Comparison of ENCODE assay signal across 15 cellular contexts in genomic region chr9:116190595-116190994, GRCh38. TPM values are rescaled to one million over a fixed set of nuclear protein-coding genes. Genes with fewer than 3 reads are reported as not detected.
"Had no signal": no experiment of that assay in that cellular context is flagged by ENCODE, and none has a peak within 500 bp of the region (broad histone marks: within the 10 kb centered on the region; RNA-seq: fewer than 3 reads in every experiment).

No MANE protein-coding gene starts in this region.

- H3K27ac ChIP-seq: colonic mucosa, stomach, thoracic aorta had no signal

- H3K36me3 ChIP-seq: colonic mucosa, thoracic aorta had no signal

- FAIRE-seq: endothelial cell of umbilical vein had no signal

- DNase-seq: activated CD4-positive, alpha-beta T cell treated with anti-CD3 and anti-CD28 coated beads, Interleukin-2, amount 10 ng/mL, durations not matched to agents 7 days and 5 days; activated CD4-positive, CD25-positive, alpha-beta regulatory T cell; activated naive CD4-positive, alpha-beta T cell treated with anti-CD3 and anti-CD28 coated beads for 36 hours; activated T-cell treated with anti-CD3 and anti-CD28 coated beads for 4 hours; colonic mucosa; hypothalamus; left colon; stimulated activated CD4-positive, alpha-beta T cell treated with anti-CD3 and anti-CD28 coated beads, Interleukin-15, amount 100 ng/mL, for 24 hours; stimulated activated CD4-positive, alpha-beta T cell treated with anti-CD3 and anti-CD28 coated beads, Interleukin-4, amount 100 ng/mL, for 24 hours; stomach had no signal

- H3K4me3 ChIP-seq: colonic mucosa, stomach, thoracic aorta had no signal

- H3K27me3 ChIP-seq: colonic mucosa, stomach had no signal

- H3K9me3 ChIP-seq: colonic mucosa, stomach, thoracic aorta had no signal

- ATAC-seq: activated T-helper 17 cell treated with anti-CD3 and anti-CD28 coated beads, Interleukin-2, amount 50 U/mL, for 72 hours; left colon; natural killer cell treated with Interleukin-12 subunit alpha and Interleukin-12 subunit beta and Interleukin-15 and Interleukin-18, amount 100 ng/mL, for 72 hours had no signal

- H3K4me1 ChIP-seq: colonic mucosa, stomach had no signal

RNA-seq across cellular contexts. Expression of gene PAPPA, which starts 37.0 kb away (rescaled TPM):
- total RNA-seq: activated CD4-positive, alpha-beta T cell treated with anti-CD3 and anti-CD28 coated beads, Interleukin-2, amount 10 ng/mL, durations not matched to agents 7 days and 5 days; activated CD8-positive, alpha-beta memory T cell treated with anti-CD3 and anti-CD28 coated beads for 36 hours; activated naive CD4-positive, alpha-beta T cell treated with anti-CD3 and anti-CD28 coated beads for 36 hours; natural killer cell treated with Interleukin-12 subunit alpha and Interleukin-12 subunit beta and Interleukin-15 and Interleukin-18, amount 100 ng/mL, for 72 hours had no signal
